In the genomic region with DNA sequence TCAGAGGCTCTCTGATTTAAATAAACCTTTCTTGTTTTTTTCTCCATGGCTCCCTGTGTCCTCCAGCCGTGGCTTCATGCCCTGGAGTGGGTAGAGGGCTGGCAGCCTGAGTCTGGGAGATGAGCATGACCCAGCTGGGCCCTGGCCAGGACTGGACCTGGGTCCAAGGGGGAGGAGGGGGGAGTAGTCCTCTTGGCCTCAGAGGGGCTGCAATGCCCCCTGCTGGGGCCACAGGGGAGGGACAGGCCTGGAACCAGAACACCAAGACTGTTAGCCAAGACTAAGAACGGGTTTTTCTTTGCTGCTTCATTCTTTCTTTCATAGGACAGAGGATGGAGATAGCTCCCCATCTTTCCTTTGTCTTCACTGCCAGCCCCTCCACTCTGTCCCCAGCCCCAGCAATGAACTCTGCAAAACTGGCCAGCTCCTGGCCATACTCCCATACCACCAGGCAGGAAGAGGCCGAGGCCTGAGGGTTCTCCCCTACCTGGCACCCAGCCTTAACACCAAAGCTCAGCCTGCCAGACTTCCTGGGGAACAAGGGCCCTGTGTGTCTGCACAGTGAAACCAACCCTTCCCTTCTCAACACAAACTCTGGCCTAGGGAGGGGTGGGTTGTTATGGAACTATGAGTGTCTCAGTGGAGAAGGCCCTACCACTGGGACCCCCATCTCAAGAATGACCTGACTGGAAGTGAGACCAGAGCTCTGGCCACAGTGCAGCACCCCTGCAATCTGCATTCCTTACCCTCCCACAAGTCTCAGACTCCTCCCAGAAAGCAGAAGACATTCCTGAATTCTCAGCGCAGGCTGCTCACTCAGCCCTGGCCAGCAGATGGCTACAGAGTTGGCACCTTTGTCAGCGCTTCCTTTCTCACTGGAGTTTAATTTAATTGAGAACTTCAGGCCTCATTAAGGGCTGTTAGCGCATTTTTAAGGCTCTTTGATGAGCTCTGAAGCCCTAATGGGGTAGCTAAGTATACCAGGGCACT, we compare ENCODE assay signal across 1 cellular context.
TF ChIP-seq lines count a peak whose summit lies in the region.

No MANE protein-coding gene starts in this region.

TF ChIP-seq in GM12878, 131 proteins besides CTCF, POLR2A, EP300 and RAD21:
- TF ChIP-seq NBN (IDR thresholded peaks at IDR 0.05), result no peak
- no peak for TF ChIP-seq MXI1 (IDR thresholded peaks at IDR 0.05; ENCODE audit: low read depth, low read length)
- TF ChIP-seq IKZF2 (IDR thresholded peaks at IDR 0.05), result no peak
- TF ChIP-seq YY1 (IDR thresholded peaks at IDR 0.05; ENCODE audit: low read depth, low read length), result peak; percentile 27; the same call in 1 of the 2 replicates
- TF ChIP-seq NR2C2 (IDR thresholded peaks at IDR 0.05; ENCODE audit: borderline replicate concordance, control insufficient read depth, insufficient read length, low read depth), result no peak
- 0 out of 4 replicates have a peak, but pooled peaks have one; percentile 4 to 16 for TF ChIP-seq BHLHE40 (IDR thresholded peaks at IDR 0.05; ENCODE audit: borderline replicate concordance in 1 of 2, low read depth in 2 of 2, low read length in 1 of 2)
- TF ChIP-seq, protein P1, sequence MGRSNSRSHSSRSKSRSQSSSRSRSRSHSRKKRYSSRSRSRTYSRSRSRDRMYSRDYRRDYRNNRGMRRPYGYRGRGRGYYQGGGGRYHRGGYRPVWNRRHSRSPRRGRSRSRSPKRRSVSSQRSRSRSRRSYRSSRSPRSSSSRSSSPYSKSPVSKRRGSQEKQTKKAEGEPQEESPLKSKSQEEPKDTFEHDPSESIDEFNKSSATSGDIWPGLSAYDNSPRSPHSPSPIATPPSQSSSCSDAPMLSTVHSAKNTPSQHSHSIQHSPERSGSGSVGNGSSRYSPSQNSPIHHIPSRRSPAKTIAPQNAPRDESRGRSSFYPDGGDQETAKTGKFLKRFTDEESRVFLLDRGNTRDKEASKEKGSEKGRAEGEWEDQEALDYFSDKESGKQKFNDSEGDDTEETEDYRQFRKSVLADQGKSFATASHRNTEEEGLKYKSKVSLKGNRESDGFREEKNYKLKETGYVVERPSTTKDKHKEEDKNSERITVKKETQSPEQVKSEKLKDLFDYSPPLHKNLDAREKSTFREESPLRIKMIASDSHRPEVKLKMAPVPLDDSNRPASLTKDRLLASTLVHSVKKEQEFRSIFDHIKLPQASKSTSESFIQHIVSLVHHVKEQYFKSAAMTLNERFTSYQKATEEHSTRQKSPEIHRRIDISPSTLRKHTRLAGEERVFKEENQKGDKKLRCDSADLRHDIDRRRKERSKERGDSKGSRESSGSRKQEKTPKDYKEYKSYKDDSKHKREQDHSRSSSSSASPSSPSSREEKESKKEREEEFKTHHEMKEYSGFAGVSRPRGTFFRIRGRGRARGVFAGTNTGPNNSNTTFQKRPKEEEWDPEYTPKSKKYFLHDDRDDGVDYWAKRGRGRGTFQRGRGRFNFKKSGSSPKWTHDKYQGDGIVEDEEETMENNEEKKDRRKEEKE (IDR thresholded peaks at IDR 0.05), result no peak
- no peak for TF ChIP-seq TAF1 (IDR thresholded peaks at IDR 0.05; ENCODE audit: borderline replicate concordance, low read depth, low read length)
- TF ChIP-seq SMC3 (IDR thresholded peaks at IDR 0.05; ENCODE audit: borderline replicate concordance, low read length), result peak; percentile 75
- no peak for TF ChIP-seq CBX5 (IDR thresholded peaks at IDR 0.05; ENCODE audit: low read depth)
